In the genomic region with DNA sequence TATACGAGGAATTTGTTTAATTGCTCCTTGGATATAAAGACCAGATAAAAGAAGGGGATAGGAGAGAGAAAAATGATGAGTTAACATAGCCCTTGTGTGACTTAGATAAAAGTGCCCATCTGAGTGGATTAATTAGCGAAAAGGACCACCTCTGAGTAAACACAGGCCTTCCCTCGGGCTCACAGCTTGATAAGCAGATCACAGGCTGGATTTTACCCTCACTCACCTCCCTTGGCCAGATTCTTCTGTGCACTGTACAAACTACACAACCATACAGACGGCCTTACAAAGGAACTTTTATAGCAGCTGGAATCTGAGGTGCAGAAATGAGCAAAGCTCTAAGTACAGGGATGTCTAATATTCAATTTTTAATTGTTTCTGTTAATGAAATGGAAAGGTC, we compare ENCODE assay signal across 14 cellular contexts.
DNase-seq lines count a peak whose midpoint lies in the region; ATAC-seq and TF ChIP-seq lines count a peak whose summit lies in the region.
"Had no signal": no experiment of that assay in that cellular context is flagged by ENCODE, and none has a peak within 500 bp of the region (broad histone marks: within the 10 kb centered on the region; RNA-seq: fewer than 3 reads in every experiment).

No MANE protein-coding gene starts in this region.

- no peak for TF ChIP-seq CTCF in mesothelial cell of epicardium (IDR thresholded peaks at IDR 0.05; ENCODE audit: unreplicated experiment)

- peak; percentile 27 for DNase-seq in NCI-H146 (lab: John Stamatoyannopoulos, UW)
- DNase-seq in NCI-H146 treated with DMSO at 0.1 percent for 48 hours (lab: John Stamatoyannopoulos, UW; ENCODE audit: unreplicated experiment): peak; percentile 2
- no peak for DNase-seq in mesothelial cell of epicardium (ENCODE audit: low spot score in 2 of 2, unreplicated experiment in 2 of 2)
- DNase-seq in NCI-H1048 (lab: John Stamatoyannopoulos, UW): no peak
- DNase-seq: Caco-2; CD8-positive, alpha-beta memory T cell; DND-41; GDM1; GOT3; H9 had no signal

- no peak overlapping the region for H3K4me3 Mint-ChIP-seq in mesothelial cell of epicardium
- H3K4me3 Mint-ChIP-seq: CD14-positive monocyte, H9 had no signal

- no peak for ATAC-seq in SK-N-SH treated with all-trans-retinoic acid at 6 μM for 48 hours
- no peak for ATAC-seq in HG03442 (IDR thresholded peaks at IDR 0.05; ENCODE audit: unreplicated experiment)
- ATAC-seq: A549 had no signal

- H3K27me3 Mint-ChIP-seq in mesothelial cell of epicardium (ENCODE audit: low read depth): no peaks in the 10 kb centered on the region
- H3K27me3 Mint-ChIP-seq: CD8-positive, alpha-beta memory T cell had no signal

- no peaks in the 10 kb centered on the region for H3K36me3 Mint-ChIP-seq in mesothelial cell of epicardium
- H3K36me3 Mint-ChIP-seq: CD14-positive monocyte had no signal

- peaks cover 10% of the 10 kb centered on the region for H3K9me3 Mint-ChIP-seq in mesothelial cell of epicardium
- H3K9me3 Mint-ChIP-seq: CD8-positive, alpha-beta memory T cell; H9 had no signal

- H3K4me1 Mint-ChIP-seq in mesothelial cell of epicardium: peaks cover 36% of the 10 kb centered on the region
- H3K4me1 Mint-ChIP-seq: CD14-positive monocyte had no signal

- H3K27ac Mint-ChIP-seq in mesothelial cell of epicardium: peak overlapping the region; percentile 2
- H3K27ac Mint-ChIP-seq: CD14-positive monocyte, H9 had no signal

TF ChIP-seq in SK-N-SH treated with all-trans-retinoic acid at 6 μM for 48 hours, 23 proteins besides CTCF, POLR2A, EP300 and RAD21:
- TF ChIP-seq ISL1 (CRISPR knock-in tag; IDR thresholded peaks at IDR 0.05) (no peak), SNAI2 (CRISPR knock-in tag; IDR thresholded peaks at IDR 0.05) (no peak), GLIS3 (CRISPR knock-in tag; IDR thresholded peaks at IDR 0.05) (no peak), ZFP3 (CRISPR knock-in tag; IDR thresholded peaks at IDR 0.05) (no peak), TCF4 (CRISPR knock-in tag; IDR thresholded peaks at IDR 0.05; ENCODE audit: borderline replicate concordance) (peak; percentile 27; the same call in 1 of the 2 replicates), ZNF8 (CRISPR knock-in tag; IDR thresholded peaks at IDR 0.05) (no peak), RARB (CRISPR knock-in tag; IDR thresholded peaks at IDR 0.05) (no peak)
- TF ChIP-seq, protein P1, sequence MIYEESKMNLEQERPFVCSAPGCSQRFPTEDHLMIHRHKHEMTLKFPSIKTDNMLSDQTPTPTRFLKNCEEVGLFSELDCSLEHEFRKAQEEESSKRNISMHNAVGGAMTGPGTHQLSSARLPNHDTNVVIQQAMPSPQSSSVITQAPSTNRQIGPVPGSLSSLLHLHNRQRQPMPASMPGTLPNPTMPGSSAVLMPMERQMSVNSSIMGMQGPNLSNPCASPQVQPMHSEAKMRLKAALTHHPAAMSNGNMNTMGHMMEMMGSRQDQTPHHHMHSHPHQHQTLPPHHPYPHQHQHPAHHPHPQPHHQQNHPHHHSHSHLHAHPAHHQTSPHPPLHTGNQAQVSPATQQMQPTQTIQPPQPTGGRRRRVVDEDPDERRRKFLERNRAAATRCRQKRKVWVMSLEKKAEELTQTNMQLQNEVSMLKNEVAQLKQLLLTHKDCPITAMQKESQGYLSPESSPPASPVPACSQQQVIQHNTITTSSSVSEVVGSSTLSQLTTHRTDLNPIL (CRISPR knock-in tag; IDR thresholded peaks at IDR 0.05; ENCODE audit: low read depth): no peak

Comparison
In these comparisons a context has a peak if more than half of its experiments do, and no peak if none do; other contexts are left out.
1. DNase-seq: peak in NCI-H146 (single experiment) and NCI-H146 treated with DMSO at 0.1 percent for 48 hours (single experiment); none in mesothelial cell of epicardium (0 of 2) and NCI-H1048 (single experiment).